In genomic region chr6:74277749-74278148, GRCh38 we compare ENCODE assay signal across 15 cellular contexts.
A peak's percentile ranks its signal among the peaks of the same experiment; 100 is the strongest.
DNase-seq lines count a peak whose midpoint lies in the region; ATAC-seq and TF ChIP-seq lines count a peak whose summit lies in the region.
"Had no signal": no experiment of that assay in that cellular context is flagged by ENCODE, and none has a peak within 500 bp of the region (broad histone marks: within the 10 kb centered on the region; RNA-seq: fewer than 3 reads in every experiment).

No MANE protein-coding gene starts in this region.

- TF ChIP-seq CTCF in astrocyte of the spinal cord (IDR thresholded peaks at IDR 0.05; ENCODE audit: low read depth, low read length), result no peak
- TF ChIP-seq CTCF in lower leg skin (IDR thresholded peaks at IDR 0.05), result no peak
- no peak for TF ChIP-seq CTCF in MM.1S (IDR thresholded peaks at IDR 0.05; ENCODE audit: low read length)

- no peaks in the 10 kb centered on the region for H3K36me3 ChIP-seq in MM.1S (replicated peaks; ENCODE audit: insufficient read depth, low read length)

- no peaks in the 10 kb centered on the region for H3K9me2 ChIP-seq in MM.1S (replicated peaks; ENCODE audit: insufficient read depth, low read length)

- no peak overlapping the region for H3K27ac ChIP-seq in MM.1S (ENCODE audit: low read length)
- H3K27ac ChIP-seq: dorsolateral prefrontal cortex had no signal

- no peaks in the 10 kb centered on the region for H3K9me3 ChIP-seq in MM.1S (replicated peaks; ENCODE audit: insufficient read depth, low read length)

- DNase-seq in AG08396 (ENCODE audit: low spot score) (peak; percentile 13), NCI-H1092 (lab: John Stamatoyannopoulos, UW) (peak; percentile 48), astrocyte of the spinal cord (ENCODE audit: low read depth, low spot score) (peak; percentile 10), iris pigment epithelial cell (ENCODE audit: low read depth) (peak; percentile 6), lower leg skin (ENCODE audit: low spot score in 2 of 2) (no peak), MM.1S (no peak), ecto neural progenitor cell (ENCODE audit: low spot score) (no peak)
- DNase-seq: activated naive CD8-positive, alpha-beta T cell treated with anti-CD3 and anti-CD28 coated beads for 36 hours; dorsolateral prefrontal cortex; mesendoderm; NCI-H2107; stimulated activated CD4-positive, alpha-beta T cell treated with anti-CD3 and anti-CD28 coated beads, Interleukin-4, amount 100 ng/mL, for 1 hour; stimulated activated naive CD4-positive, alpha-beta T cell had no signal

- H4K20me1 ChIP-seq in MM.1S (ENCODE audit: insufficient read depth, low read length), result no peaks in the 10 kb centered on the region

- no peaks in the 10 kb centered on the region for H3K4me1 ChIP-seq in MM.1S (ENCODE audit: low read length)

- in situ Hi-C loops in astrocyte of the spinal cord (cut with HindIII; ENCODE audit: low sequenced_read_pairs), result no loop called here

- no peak overlapping the region for H3K9ac ChIP-seq in MM.1S (ENCODE audit: low read length)

- no peak overlapping the region for H3K4me2 ChIP-seq in MM.1S (ENCODE audit: low read depth, low read length)

- intact Hi-C loops in lower leg skin (cut with DNase I; ENCODE audit: low total_unique reads), result no loop called here

- TF ChIP-seq POLR2A in lower leg skin (IDR thresholded peaks at IDR 0.05), result no peak

- WGBS in lower leg skin, 2 donors, result 16 to 25% methylated on average over 5 of the region's 5 CpGs

- H2AFZ ChIP-seq in MM.1S (ENCODE audit: low read length), result no peak overlapping the region

- no peaks in the 10 kb centered on the region for H3K27me3 ChIP-seq in MM.1S (replicated peaks; ENCODE audit: insufficient read depth, low read length)
- H3K27me3 ChIP-seq: dorsolateral prefrontal cortex had no signal

- H3F3A ChIP-seq in MM.1S (ENCODE audit: insufficient read depth, low read length), result no peaks in the 10 kb centered on the region

- no peak for ATAC-seq in HG02840 (IDR thresholded peaks at IDR 0.05; ENCODE audit: low FRiP score, unreplicated experiment)
- ATAC-seq: Panc1 had no signal

- no peaks in the 10 kb centered on the region for H3K79me2 ChIP-seq in MM.1S (ENCODE audit: low read length)

- H3K4me3 ChIP-seq in astrocyte of the spinal cord (ENCODE audit: low read depth, low read length), result no peak overlapping the region
- no peak overlapping the region for H3K4me3 ChIP-seq in lower leg skin (ENCODE audit: low read depth, poor library complexity, severe bottlenecking)
- H3K4me3 ChIP-seq in MM.1S (ENCODE audit: low read length), result no peak overlapping the region
- H3K4me3 ChIP-seq: dorsolateral prefrontal cortex had no signal

Comparison
In these comparisons a context has a peak if more than half of its experiments do, and no peak if none do; other contexts are left out.
1. DNase-seq: peak in AG08396 (single experiment), NCI-H1092 (single experiment), astrocyte of the spinal cord (single experiment) and iris pigment epithelial cell (single experiment); none in lower leg skin (0 of 2), MM.1S (single experiment) and ecto neural progenitor cell (single experiment).